Comparison of ENCODE assay signal across 16 cellular contexts in the genomic region with DNA sequence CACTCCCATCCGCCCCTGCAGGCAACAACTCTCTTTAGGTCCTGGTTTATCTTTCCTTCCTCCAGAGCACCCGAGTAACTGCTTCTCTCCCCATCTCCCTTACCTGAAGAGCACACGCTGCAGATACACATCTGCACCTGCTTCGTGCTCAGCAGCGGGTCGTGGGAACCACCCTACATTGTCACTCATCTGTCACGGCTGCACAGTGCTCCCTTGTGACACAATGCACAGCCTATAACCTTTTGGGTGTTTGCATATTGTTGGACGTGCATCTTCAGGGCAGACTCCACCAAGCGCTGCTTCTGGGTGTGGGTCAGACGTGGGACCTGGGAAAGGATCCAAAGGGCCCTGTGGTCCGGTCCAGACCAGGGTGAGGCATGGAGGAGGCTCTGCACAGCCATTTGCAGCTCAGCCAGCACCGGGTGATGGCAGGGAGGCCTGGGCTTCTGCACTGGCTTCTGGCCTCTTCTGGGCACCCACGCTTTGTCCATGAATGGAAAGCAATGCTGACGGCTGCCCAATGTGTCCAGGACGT. TPM values are rescaled to one million over a fixed set of nuclear protein-coding genes. Genes with fewer than 3 reads are reported as not detected.
DNase-seq lines count a peak whose midpoint lies in the region; ATAC-seq and TF ChIP-seq lines count a peak whose summit lies in the region.
"Had no signal": no experiment of that assay in that cellular context is flagged by ENCODE, and none has a peak within 500 bp of the region (broad histone marks: within the 10 kb centered on the region; RNA-seq: fewer than 3 reads in every experiment).

No MANE protein-coding gene starts in this region.

- ATAC-seq in GM18502 (IDR thresholded peaks at IDR 0.05; ENCODE audit: poor library complexity, unreplicated experiment) (no peak), HG03520 (IDR thresholded peaks at IDR 0.05; ENCODE audit: unreplicated experiment) (no peak)
- ATAC-seq: activated T-helper 17 cell treated with anti-CD3 and anti-CD28 coated beads, Interleukin-2, amount 50 U/mL, for 72 hours; mucosa of descending colon had no signal

- TF ChIP-seq CTCF in GM13977 (IDR thresholded peaks at IDR 0.05; ENCODE audit: extremely low read depth, insufficient read depth, missing control alignments) = no peak

- H3K4me3 Mint-ChIP-seq in activated naive CD8-positive, alpha-beta T cell treated with anti-CD3 and anti-CD28 coated beads for 36 hours = no peak overlapping the region
- H3K4me3 Mint-ChIP-seq: activated T-helper 17 cell treated with anti-CD3 and anti-CD28 coated beads, Interleukin-2, amount 50 U/mL, for 72 hours; brain had no signal

- H3K27ac Mint-ChIP-seq in activated naive CD8-positive, alpha-beta T cell treated with anti-CD3 and anti-CD28 coated beads for 36 hours = peak overlapping the region; percentile 13
- H3K27ac Mint-ChIP-seq: activated T-helper 17 cell treated with anti-CD3 and anti-CD28 coated beads, Interleukin-2, amount 50 U/mL, for 72 hours had no signal

- DNase-seq in DMS 273 (lab: John Stamatoyannopoulos, UW; ENCODE audit: unreplicated experiment) (peak; percentile 48), DMS 273 treated with DMSO at 0.1 percent for 48 hours (lab: John Stamatoyannopoulos, UW) (no peak), GM13977 (ENCODE audit: low spot score) (peak; percentile 24), mesenteric fat pad (ENCODE audit: low spot score) (peak; percentile 69), HCEC 1CT (no peak)
- DNase-seq in activated naive CD8-positive, alpha-beta T cell treated with anti-CD3 and anti-CD28 coated beads for 36 hours = no peak
- DNase-seq: activated CD4-positive, alpha-beta T cell treated with anti-CD3 and anti-CD28 coated beads, Interleukin-2, amount 50 U/mL, for 1 hour; mucosa of descending colon; NCI-H1417; NCI-H345; small intestine; transverse colon had no signal

- H3K27me3 Mint-ChIP-seq in activated naive CD8-positive, alpha-beta T cell treated with anti-CD3 and anti-CD28 coated beads for 36 hours = no peaks in the 10 kb centered on the region
- H3K27me3 Mint-ChIP-seq: activated T-helper 17 cell treated with anti-CD3 and anti-CD28 coated beads, Interleukin-2, amount 50 U/mL, for 72 hours; brain had no signal

- no peaks in the 10 kb centered on the region for H3K9me3 Mint-ChIP-seq in activated naive CD8-positive, alpha-beta T cell treated with anti-CD3 and anti-CD28 coated beads for 36 hours
- H3K9me3 Mint-ChIP-seq: activated T-helper 17 cell treated with anti-CD3 and anti-CD28 coated beads, Interleukin-2, amount 50 U/mL, for 72 hours; brain had no signal

- peaks cover 18% of the 10 kb centered on the region for H3K36me3 Mint-ChIP-seq in activated naive CD8-positive, alpha-beta T cell treated with anti-CD3 and anti-CD28 coated beads for 36 hours
- H3K36me3 Mint-ChIP-seq: brain had no signal

- in situ Hi-C loops in GM13977 (cut with MboI; ENCODE audit: low pct_unique_long_range_greater_than_20kb, low sequenced_read_pairs, unreplicated experiment) = no loop called here

- peaks cover 24% of the 10 kb centered on the region for H3K4me1 Mint-ChIP-seq in activated naive CD8-positive, alpha-beta T cell treated with anti-CD3 and anti-CD28 coated beads for 36 hours

RNA-seq across cellular contexts. Expression of a gene that starts 42.5 kb away (rescaled TPM):
- 10 to 100 TPM; 54.0 to 56.7 TPM for total RNA-seq in activated naive CD8-positive, alpha-beta T cell treated with anti-CD3 and anti-CD28 coated beads for 36 hours
- total RNA-seq in mesenteric fat pad = 18.6 TPM

RNA-seq across cellular contexts. Expression of a gene that starts 56.3 kb away (rescaled TPM):
- 10 to 100 TPM; 34.2 to 34.3 TPM for total RNA-seq in activated naive CD8-positive, alpha-beta T cell treated with anti-CD3 and anti-CD28 coated beads for 36 hours
- 40.8 TPM for total RNA-seq in mesenteric fat pad

Comparison
In these comparisons a context has a peak if more than half of its experiments do, and no peak if none do; other contexts are left out.
1. DNase-seq: peak in DMS 273 (single experiment), GM13977 (single experiment) and mesenteric fat pad (single experiment); none in DMS 273 treated with DMSO at 0.1 percent for 48 hours (single experiment), activated naive CD8-positive, alpha-beta T cell treated with anti-CD3 and anti-CD28 coated beads for 36 hours (single experiment) and HCEC 1CT (single experiment).